8 cellular contexts compared by ENCODE assay signal in the genomic region with DNA sequence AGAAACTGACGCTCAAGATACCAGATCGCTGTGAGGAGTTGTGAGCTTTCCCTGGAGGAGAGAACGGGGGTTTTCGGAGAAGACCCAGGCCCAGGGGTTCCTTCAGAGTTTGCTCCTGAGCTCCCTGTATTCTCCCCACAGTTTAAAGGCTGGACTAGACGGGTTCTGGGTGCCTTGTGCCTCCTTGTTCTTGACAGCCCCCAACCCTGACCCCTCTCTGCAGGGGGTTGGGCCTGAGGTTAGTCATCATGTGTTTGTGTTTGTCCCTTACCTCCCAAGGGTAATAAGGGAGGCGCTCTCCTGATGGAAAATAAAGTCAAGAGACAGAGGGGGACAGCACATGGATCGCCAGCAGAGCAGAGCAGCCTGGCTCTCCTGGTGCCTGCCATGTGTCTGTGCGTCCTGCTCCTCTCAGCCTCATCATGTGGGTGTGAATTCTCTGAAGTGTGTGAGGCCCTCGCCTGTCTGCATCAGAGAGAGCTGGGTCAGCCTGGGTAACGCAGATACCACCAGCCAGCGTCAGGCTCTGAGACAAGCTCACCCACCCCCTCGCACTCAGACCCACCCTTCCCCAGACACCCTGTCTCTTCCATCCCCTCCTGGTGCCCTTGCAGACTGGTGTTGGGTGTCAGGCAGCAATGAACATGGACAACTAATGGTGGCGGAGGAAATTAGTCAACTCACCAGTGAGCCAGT. TPM values are rescaled to one million over a fixed set of nuclear protein-coding genes. Genes with fewer than 3 reads are reported as not detected.
A peak's percentile ranks its signal among the peaks of the same experiment; 100 is the strongest.
DNase-seq lines count a peak whose midpoint lies in the region; ATAC-seq, FAIRE-seq and TF ChIP-seq lines count a peak whose summit lies in the region.

No MANE protein-coding gene starts in this region.

- peaks cover 33% of the 10 kb centered on the region for H3K4me1 Mint-ChIP-seq in osteocyte (ENCODE audit: unreplicated experiment)

- no peaks in the 10 kb centered on the region for H3K27me3 Mint-ChIP-seq in osteocyte (ENCODE audit: unreplicated experiment)

- H3K36me3 ChIP-seq in Peyer's patch (no peaks in the 10 kb centered on the region), esophagus squamous epithelium (peaks cover 0 to 8% (median 0%) of the 10 kb centered on the region in 3 donors)

- H3K27ac Mint-ChIP-seq in osteocyte (ENCODE audit: unreplicated experiment) = peak overlapping the region; percentile 99

- FAIRE-seq in A549 (lab: Jason Lieb, UNC) = no peak

- H3K9me3 ChIP-seq in A549 (no peaks in the 10 kb centered on the region), Peyer's patch (no peaks in the 10 kb centered on the region), esophagus squamous epithelium (no peaks in the 10 kb centered on the region)

- peak overlapping the region; percentile 69 for H3K4me3 Mint-ChIP-seq in osteocyte (ENCODE audit: unreplicated experiment)

- no peak for ATAC-seq in A549

- no peaks in the 10 kb centered on the region for H3K36me3 Mint-ChIP-seq in osteocyte (ENCODE audit: unreplicated experiment)

- TF ChIP-seq EP300 in A549 (IDR thresholded peaks at IDR 0.05) = no peak

- H3K27ac ChIP-seq in A549 (peak overlapping the region; percentile 96 to 100), Peyer's patch (peak overlapping the region; percentile 42 to 89 (median 72)), esophagus squamous epithelium (peak overlapping the region; percentile 95 to 96 (median 96))

- TF ChIP-seq CTCF in A549 (IDR thresholded peaks at IDR 0.05) (no peak), Peyer's patch (IDR thresholded peaks at IDR 0.05) (no peak), esophagus squamous epithelium (IDR thresholded peaks at IDR 0.05) (no peak), osteocyte (IDR thresholded peaks at IDR 0.05) (no peak)

- H3K4me3 ChIP-seq in A549 = peak overlapping the region; percentile 6; the same call in 1 of the 3 replicates
- no peak overlapping the region for H3K4me3 ChIP-seq in Peyer's patch
- peak overlapping the region in 2 of 4 donors; percentile 49 to 61 for H3K4me3 ChIP-seq in esophagus squamous epithelium

- WGBS in A549 (ENCODE audit: missing lambda C conversion rate) = 66% methylated on average over 13 of the region's 13 CpGs
- 87 to 97% methylated on average over 4 of the region's 13 CpGs for WGBS in esophagus squamous epithelium, 2 donors

- H3K9me3 Mint-ChIP-seq in osteocyte (ENCODE audit: unreplicated experiment) = no peaks in the 10 kb centered on the region

- no peak for TF ChIP-seq RAD21 in A549 (conservative IDR thresholded peaks at IDR 0.05 in 1 of 2, IDR thresholded peaks at IDR 0.05 in 1 of 2)

- POLR2A ChIA-PET in A549 (lab: Yijun Ruan, JAX) = interaction anchor here (2.4 to 7.6 kb wide), 4 partner anchors 10 to 27 kb away, joined by 7 to 371 read pairs (median 134); partner anchors contain the start of genes HEXIM1 and HEXIM2

- intact Hi-C loops in esophagus squamous epithelium (cut with DNase I) = no loop called here

- H3K4me1 ChIP-seq in A549 (peaks cover 59% of the 10 kb centered on the region), Peyer's patch (peaks cover 6 to 37% (median 12%) of the 10 kb centered on the region in 4 donors), esophagus squamous epithelium (peaks cover 35 to 54% (median 39%) of the 10 kb centered on the region in 3 donors)

- no peak; the same call in 1 of the 2 replicates for TF ChIP-seq POLR2A in A549 (IDR thresholded peaks at IDR 0.05; ENCODE audit: low read length)
- TF ChIP-seq POLR2A in Peyer's patch (IDR thresholded peaks at IDR 0.05) = no peak
- no peak for TF ChIP-seq POLR2A in esophagus squamous epithelium (IDR thresholded peaks at IDR 0.05)

- CTCF ChIA-PET in A549 (lab: Yijun Ruan, JAX) = interaction anchor here (0.5 to 43.5 kb wide), 7 partner anchors 9 to 167 kb away, joined by 3 to 2147 read pairs (median 84); partner anchors contain the start of genes ACBD4, FMNL1, HEXIM1 and HEXIM2

- no peaks in the 10 kb centered on the region for H3K27me3 ChIP-seq in Peyer's patch
- no peaks in the 10 kb centered on the region for H3K27me3 ChIP-seq in esophagus squamous epithelium

- peak overlapping the region; percentile 95 for H3K4me2 ChIP-seq in A549

- DNase-seq in A549 (ENCODE audit: low read depth in 1 of 2, low spot score in 1 of 2) (no peak), Peyer's patch (no peak), esophagus squamous epithelium (lab: John Stamatoyannopoulos, UW) (no peak), osteocyte (ENCODE audit: extremely low spot score, unreplicated experiment) (no peak), mucosa of gallbladder (ENCODE audit: low spot score) (no peak), UCSD-AML1 (lab: John Stamatoyannopoulos, UW; ENCODE audit: unreplicated experiment) (no peak), DMS79 treated with DMSO at 0.1 percent for 48 hours (lab: John Stamatoyannopoulos, UW) (no peak)
- no peak for DNase-seq in NK-92 treated with Interleukin-12 subunit alpha and Interleukin-12 subunit beta, amount 100 ng/mL, for 24 hours (lab: John Stamatoyannopoulos, UW)

TF ChIP-seq in A549, 52 proteins besides CTCF, POLR2A, EP300 and RAD21:
- no peak for TF ChIP-seq HOXB5 (CRISPR knock-in tag; IDR thresholded peaks at IDR 0.05)
- TF ChIP-seq ELK1 (IDR thresholded peaks at IDR 0.05; ENCODE audit: low read depth, low read length) = no peak
- no peak for TF ChIP-seq NR3C1 (IDR thresholded peaks at IDR 0.05)
- no peak for TF ChIP-seq FOSL2 (IDR thresholded peaks at IDR 0.05)
- TF ChIP-seq FOSL2 (CRISPR knock-in tag; IDR thresholded peaks at IDR 0.05) = no peak
- peak; percentile 0; the same call in 1 of the 2 replicates for TF ChIP-seq TP53 (CRISPR knock-in tag; IDR thresholded peaks at IDR 0.05)

RNA-seq across cellular contexts. Expression of gene HEXIM2, which starts 8.8 kb away (rescaled TPM):
- 14.5 and 15.5 TPM in 2 replicates for polyA plus RNA-seq in A549 (2011; rRNA removed)
- 15.9 and 18.5 TPM in 2 replicates for polyA plus RNA-seq in A549 (2012; cell fraction: cytosol; rRNA removed)
- 17.5 and 17.7 TPM in 2 replicates for polyA plus RNA-seq in A549 (2012; cell fraction: nucleus; rRNA removed)
- 16.1 to 23.1 TPM (median 21.2 TPM) in 3 replicates for polyA plus RNA-seq in A549 (2017; fragmentation: RNase III; extraction: RNeasy Plus Mini Kit Qiagen cat#74134 plus additional on column Dnase treatment)
- 10.0 and 13.8 TPM in 2 replicates for polyA minus RNA-seq in A549 (2011; rRNA and poly(A)+ RNA removed)
- 10 to 100 TPM in 3 of 4 donors, 1 to 10 TPM in 1; 8.4 to 28.9 (median 11.2) TPM for total RNA-seq in Peyer's patch
- 1 to 10 TPM; 1.7 to 9.0 (median 4.9) TPM for total RNA-seq in esophagus squamous epithelium
- total RNA-seq in osteocyte = 6.4 and 9.8 TPM in 2 replicates
- 14.9 TPM for total RNA-seq in mucosa of gallbladder

RNA-seq across cellular contexts. Expression of gene HEXIM1, which starts 22.2 kb away (rescaled TPM):
- polyA plus RNA-seq in A549 (2011; rRNA removed) (39.3 and 54.0 TPM in 2 replicates), A549 (2017; fragmentation: RNase III; extraction: RNeasy Plus Mini Kit Qiagen cat#74134 plus additional on column Dnase treatment) (118 to 143 TPM (median 131 TPM) in 3 replicates)
- polyA plus RNA-seq in A549 (2012; cell fraction: cytosol; rRNA removed) = 64.8 and 66.9 TPM in 2 replicates
- polyA plus RNA-seq in A549 (2012; cell fraction: nucleus; rRNA removed) = 44.8 and 55.9 TPM in 2 replicates
- polyA minus RNA-seq in A549 (2011; rRNA and poly(A)+ RNA removed) = 17.3 and 25.6 TPM in 2 replicates
- total RNA-seq in Peyer's patch (10 to 100 TPM; 24.3 to 41.8 (median 31.7) TPM), esophagus squamous epithelium (10 to 100 TPM; 19.8 to 28.4 (median 25.3) TPM), osteocyte (42.0 and 44.5 TPM in 2 replicates), mucosa of gallbladder (62.5 TPM)

RNA-seq across cellular contexts. Expression of gene ACBD4, which starts 34.9 kb away (rescaled TPM):
- polyA plus RNA-seq in A549 (2011; rRNA removed) = 11.2 and 11.4 TPM in 2 replicates
- 9.6 and 13.5 TPM in 2 replicates for polyA plus RNA-seq in A549 (2012; cell fraction: cytosol; rRNA removed)
- polyA plus RNA-seq in A549 (2012; cell fraction: nucleus; rRNA removed) = 34.8 and 36.5 TPM in 2 replicates
- 13.0 to 14.8 TPM (median 13.7 TPM) in 3 replicates for polyA plus RNA-seq in A549 (2017; fragmentation: RNase III; extraction: RNeasy Plus Mini Kit Qiagen cat#74134 plus additional on column Dnase treatment)
- 10.6 and 12.4 TPM in 2 replicates for polyA minus RNA-seq in A549 (2011; rRNA and poly(A)+ RNA removed)
- 100 to 1,000 TPM in 1 of 4 donors, 10 to 100 TPM in 3; 33.8 to 124 (median 76.3) TPM for total RNA-seq in Peyer's patch
- 1 to 10 TPM; 1.7 to 6.9 (median 4.5) TPM for total RNA-seq in esophagus squamous epithelium
- 8.1 and 10.6 TPM in 2 replicates for total RNA-seq in osteocyte
- 29.8 TPM for total RNA-seq in mucosa of gallbladder

RNA-seq across cellular contexts. Expression of gene PLCD3, which starts 38.1 kb away (rescaled TPM):
- 55.5 and 56.6 TPM in 2 replicates for polyA plus RNA-seq in A549 (2011; rRNA removed)
- 98.3 and 162 TPM in 2 replicates for polyA plus RNA-seq in A549 (2012; cell fraction: cytosol; rRNA removed)
- polyA plus RNA-seq in A549 (2012; cell fraction: nucleus; rRNA removed) = 215 and 231 TPM in 2 replicates
- 104 to 107 TPM (median 105 TPM) in 3 replicates for polyA plus RNA-seq in A549 (2017; fragmentation: RNase III; extraction: RNeasy Plus Mini Kit Qiagen cat#74134 plus additional on column Dnase treatment)
- polyA minus RNA-seq in A549 (2011; rRNA and poly(A)+ RNA removed) = 138 and 167 TPM in 2 replicates
- total RNA-seq in Peyer's patch = 10 to 100 TPM; 11.6 to 44.4 (median 18.4) TPM
- 100 to 1,000 TPM in 1 of 4 donors, 10 to 100 TPM in 3; 16.3 to 105 (median 20.5) TPM for total RNA-seq in esophagus squamous epithelium
- 92.3 and 111 TPM in 2 replicates for total RNA-seq in osteocyte
- total RNA-seq in mucosa of gallbladder = 63.6 TPM

RNA-seq across cellular contexts. Expression of gene FMNL1, which starts 51.3 kb away (rescaled TPM):
- polyA plus RNA-seq in A549 (2011; rRNA removed) (8.6 and 17.5 TPM in 2 replicates), A549 (2017; fragmentation: RNase III; extraction: RNeasy Plus Mini Kit Qiagen cat#74134 plus additional on column Dnase treatment) (43.9 to 47.9 TPM (median 44.0 TPM) in 3 replicates)
- 40.3 and 42.8 TPM in 2 replicates for polyA plus RNA-seq in A549 (2012; cell fraction: cytosol; rRNA removed)
- 91.1 and 105 TPM in 2 replicates for polyA plus RNA-seq in A549 (2012; cell fraction: nucleus; rRNA removed)
- 29.7 and 46.8 TPM in 2 replicates for polyA minus RNA-seq in A549 (2011; rRNA and poly(A)+ RNA removed)
- total RNA-seq in Peyer's patch (10 to 100 TPM in 3 of 4 donors, 1 to 10 TPM in 1; 9.3 to 45.4 (median 15.8) TPM), esophagus squamous epithelium (10 to 100 TPM in 2 of 4 donors, 1 to 10 TPM in 2; 3.5 to 16.8 (median 6.9) TPM), osteocyte (2.0 and 2.8 TPM in 2 replicates), mucosa of gallbladder (30.7 TPM)
